1 cellular context compared by ENCODE assay signal in the genomic region with DNA sequence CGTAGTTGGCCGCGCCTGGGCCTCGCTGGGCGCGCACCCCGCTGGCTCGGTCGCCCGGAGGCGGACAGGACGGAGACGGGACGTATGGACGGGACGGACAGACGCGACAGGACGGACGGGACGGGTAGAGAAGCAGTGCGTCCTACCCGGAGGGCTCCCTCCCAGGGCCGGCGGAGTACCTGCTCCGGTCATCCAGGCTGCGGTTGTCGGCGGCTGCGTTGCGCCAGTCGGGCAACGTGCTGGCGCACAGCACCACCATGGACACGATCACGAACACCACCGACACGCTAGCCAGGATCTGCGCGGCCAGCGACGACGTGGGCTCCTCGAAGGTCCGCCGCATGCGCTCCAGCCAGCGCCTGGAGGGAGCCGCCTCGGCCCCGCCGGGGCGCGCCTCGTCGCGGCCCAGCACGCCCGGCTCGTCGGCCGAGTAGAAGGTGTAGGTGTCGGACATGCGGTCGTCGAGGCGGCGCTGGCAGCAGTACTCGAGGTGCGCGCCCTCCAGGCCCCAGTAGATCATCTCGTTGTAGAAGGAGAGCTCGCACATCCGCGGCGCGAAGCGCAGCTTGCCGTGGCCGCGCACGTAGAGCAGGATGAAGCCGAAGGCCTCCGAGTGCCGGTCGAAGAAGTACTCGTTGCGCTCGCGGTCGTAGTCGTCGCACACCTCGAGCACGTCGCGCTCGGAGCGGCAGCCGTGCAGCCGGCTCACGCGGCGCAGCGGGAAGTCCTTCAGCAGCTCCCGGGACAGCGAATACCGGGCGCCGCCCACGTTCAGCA.
A peak's percentile ranks its signal among the peaks of the same experiment; 100 is the strongest.
TF ChIP-seq lines count a peak whose summit lies in the region.

No MANE protein-coding gene starts in this region.

TF ChIP-seq in HepG2, 621 proteins besides CTCF, POLR2A, EP300 and RAD21 (continued from another document):
- TF ChIP-seq, protein P1, sequence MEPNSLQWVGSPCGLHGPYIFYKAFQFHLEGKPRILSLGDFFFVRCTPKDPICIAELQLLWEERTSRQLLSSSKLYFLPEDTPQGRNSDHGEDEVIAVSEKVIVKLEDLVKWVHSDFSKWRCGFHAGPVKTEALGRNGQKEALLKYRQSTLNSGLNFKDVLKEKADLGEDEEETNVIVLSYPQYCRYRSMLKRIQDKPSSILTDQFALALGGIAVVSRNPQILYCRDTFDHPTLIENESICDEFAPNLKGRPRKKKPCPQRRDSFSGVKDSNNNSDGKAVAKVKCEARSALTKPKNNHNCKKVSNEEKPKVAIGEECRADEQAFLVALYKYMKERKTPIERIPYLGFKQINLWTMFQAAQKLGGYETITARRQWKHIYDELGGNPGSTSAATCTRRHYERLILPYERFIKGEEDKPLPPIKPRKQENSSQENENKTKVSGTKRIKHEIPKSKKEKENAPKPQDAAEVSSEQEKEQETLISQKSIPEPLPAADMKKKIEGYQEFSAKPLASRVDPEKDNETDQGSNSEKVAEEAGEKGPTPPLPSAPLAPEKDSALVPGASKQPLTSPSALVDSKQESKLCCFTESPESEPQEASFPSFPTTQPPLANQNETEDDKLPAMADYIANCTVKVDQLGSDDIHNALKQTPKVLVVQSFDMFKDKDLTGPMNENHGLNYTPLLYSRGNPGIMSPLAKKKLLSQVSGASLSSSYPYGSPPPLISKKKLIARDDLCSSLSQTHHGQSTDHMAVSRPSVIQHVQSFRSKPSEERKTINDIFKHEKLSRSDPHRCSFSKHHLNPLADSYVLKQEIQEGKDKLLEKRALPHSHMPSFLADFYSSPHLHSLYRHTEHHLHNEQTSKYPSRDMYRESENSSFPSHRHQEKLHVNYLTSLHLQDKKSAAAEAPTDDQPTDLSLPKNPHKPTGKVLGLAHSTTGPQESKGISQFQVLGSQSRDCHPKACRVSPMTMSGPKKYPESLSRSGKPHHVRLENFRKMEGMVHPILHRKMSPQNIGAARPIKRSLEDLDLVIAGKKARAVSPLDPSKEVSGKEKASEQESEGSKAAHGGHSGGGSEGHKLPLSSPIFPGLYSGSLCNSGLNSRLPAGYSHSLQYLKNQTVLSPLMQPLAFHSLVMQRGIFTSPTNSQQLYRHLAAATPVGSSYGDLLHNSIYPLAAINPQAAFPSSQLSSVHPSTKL (CRISPR knock-in tag; IDR thresholded peaks at IDR 0.05), result peak; percentile 14; the same call in 1 of the 2 replicates
- TF ChIP-seq EZH2 (conservative IDR thresholded peaks at IDR 0.05; ENCODE audit: low read depth, low read length), result no peak
- TF ChIP-seq NFKB2 (CRISPR knock-in tag; IDR thresholded peaks at IDR 0.05; ENCODE audit: borderline replicate concordance), result peak; percentile 53; the same call in 1 of the 2 replicates
- peak; percentile 83 for TF ChIP-seq ZNF687 (CRISPR knock-in tag; IDR thresholded peaks at IDR 0.05)
